ENCODE assay signal across 12 cellular contexts in genomic region chr17:75894049-75894742, GRCh38. TPM values are rescaled to one million over a fixed set of nuclear protein-coding genes. Genes with fewer than 3 reads are reported as not detected.
DNase-seq lines count a peak whose midpoint lies in the region; ATAC-seq, FAIRE-seq and TF ChIP-seq lines count a peak whose summit lies in the region.
"Had no signal": no experiment of that assay in that cellular context is flagged by ENCODE, and none has a peak within 500 bp of the region (broad histone marks: within the 10 kb centered on the region; RNA-seq: fewer than 3 reads in every experiment).

No MANE protein-coding gene starts in this region.

- no peak overlapping the region for H3K4me3 Mint-ChIP-seq in activated CD4-positive, alpha-beta memory T cell treated with anti-CD3 and anti-CD28 coated beads for 36 hours
- no peak overlapping the region for H3K4me3 Mint-ChIP-seq in activated CD4-positive, alpha-beta memory T cell treated with anti-CD3 and anti-CD28 coated beads, Interleukin-2, amount 10 ng/mL, durations not matched to agents 7 days and 5 days
- H3K4me3 Mint-ChIP-seq in activated CD8-positive, alpha-beta T cell treated with anti-CD3 and anti-CD28 coated beads, Interleukin-2, amount 10 ng/mL, durations not matched to agents 7 days and 5 days, result peak overlapping the region; percentile 44

- TF ChIP-seq CTCF in kidney (IDR thresholded peaks at IDR 0.05; ENCODE audit: borderline replicate concordance, extremely low read depth, insufficient read depth) (no peak), suprapubic skin (IDR thresholded peaks at IDR 0.05) (no peak)

- no peak for TF ChIP-seq EP300 in suprapubic skin (IDR thresholded peaks at IDR 0.05)

- intact Hi-C loops in activated CD4-positive, alpha-beta memory T cell treated with anti-CD3 and anti-CD28 coated beads for 36 hours (cut with micrococcal nuclease), result loop anchor here (2.0 kb wide), 1 partner anchor 29 kb away; no protein-coding TSS in a partner anchor
- intact Hi-C loops in kidney (cut with DNase I), result no loop called here

- H3K27me3 ChIP-seq in suprapubic skin, result no peaks in the 10 kb centered on the region
- H3K27me3 ChIP-seq: body of pancreas had no signal

- peaks cover 24% of the 10 kb centered on the region for H3K4me1 Mint-ChIP-seq in activated CD4-positive, alpha-beta memory T cell treated with anti-CD3 and anti-CD28 coated beads for 36 hours (ENCODE audit: low read depth)
- peaks cover 24% of the 10 kb centered on the region for H3K4me1 Mint-ChIP-seq in activated CD4-positive, alpha-beta memory T cell treated with anti-CD3 and anti-CD28 coated beads, Interleukin-2, amount 10 ng/mL, durations not matched to agents 7 days and 5 days
- peaks cover 28% of the 10 kb centered on the region for H3K4me1 Mint-ChIP-seq in activated CD8-positive, alpha-beta T cell treated with anti-CD3 and anti-CD28 coated beads, Interleukin-2, amount 10 ng/mL, durations not matched to agents 7 days and 5 days (ENCODE audit: low read depth)

- CTCF ChIA-PET in activated CD4-positive, alpha-beta memory T cell treated with anti-CD3 and anti-CD28 coated beads for 36 hours (lab: Charles Lee), result interaction anchor here (1.3 to 3.3 kb wide), 4 partner anchors 12 to 141 kb away, joined by 5 to 16 read pairs (median 10); partner anchors contain the start of genes MRPL38 and TRIM47
- CTCF ChIA-PET in activated CD4-positive, alpha-beta memory T cell treated with anti-CD3 and anti-CD28 coated beads, Interleukin-2, amount 10 ng/mL, durations not matched to agents 7 days and 5 days (lab: Charles Lee), result interaction anchor here (0.8 to 6.7 kb wide), 5 partner anchors 15 to 39 kb away, joined by 4 to 42 read pairs (median 10); partner anchors contain the start of genes TRIM47 and WBP2
- CTCF ChIA-PET in activated CD8-positive, alpha-beta T cell treated with anti-CD3 and anti-CD28 coated beads, Interleukin-2, amount 10 ng/mL, durations not matched to agents 7 days and 5 days (lab: Charles Lee), result interaction anchor here (0.8 to 5.8 kb wide), 2 partner anchors 17 to 32 kb away, joined by 3 to 80 read pairs; partner anchors contain the start of gene TRIM47

- TF ChIP-seq POLR2A in suprapubic skin (IDR thresholded peaks at IDR 0.05), result no peak

- H3K27ac ChIP-seq in kidney (ENCODE audit: low read depth in 2 of 2, low read length in 2 of 2), result no peak overlapping the region
- peak overlapping the region; percentile 88 for H3K27ac ChIP-seq in suprapubic skin

- FAIRE-seq in kidney (lab: Jason Lieb, UNC), result no peak
- FAIRE-seq: frontal cortex had no signal

- peak overlapping the region; percentile 18 for H3K27ac Mint-ChIP-seq in activated CD4-positive, alpha-beta memory T cell treated with anti-CD3 and anti-CD28 coated beads for 36 hours
- H3K27ac Mint-ChIP-seq in activated CD4-positive, alpha-beta memory T cell treated with anti-CD3 and anti-CD28 coated beads, Interleukin-2, amount 10 ng/mL, durations not matched to agents 7 days and 5 days, result no peak overlapping the region
- H3K27ac Mint-ChIP-seq in activated CD8-positive, alpha-beta T cell treated with anti-CD3 and anti-CD28 coated beads, Interleukin-2, amount 10 ng/mL, durations not matched to agents 7 days and 5 days, result peak overlapping the region; percentile 65

- H3K36me3 ChIP-seq in kidney (ENCODE audit: control insufficient read depth in 1 of 2, insufficient read depth in 2 of 2, low read length in 2 of 2), result peaks cover 6 to 9% of the 10 kb centered on the region in 2 donors
- peaks cover 45% of the 10 kb centered on the region for H3K36me3 ChIP-seq in suprapubic skin

- no peaks in the 10 kb centered on the region for H3K9me3 Mint-ChIP-seq in activated CD4-positive, alpha-beta memory T cell treated with anti-CD3 and anti-CD28 coated beads for 36 hours
- no peaks in the 10 kb centered on the region for H3K9me3 Mint-ChIP-seq in activated CD4-positive, alpha-beta memory T cell treated with anti-CD3 and anti-CD28 coated beads, Interleukin-2, amount 10 ng/mL, durations not matched to agents 7 days and 5 days
- H3K9me3 Mint-ChIP-seq in activated CD8-positive, alpha-beta T cell treated with anti-CD3 and anti-CD28 coated beads, Interleukin-2, amount 10 ng/mL, durations not matched to agents 7 days and 5 days (ENCODE audit: insufficient read depth), result no peaks in the 10 kb centered on the region

- H3K4me3 ChIP-seq in kidney (ENCODE audit: low read length in 2 of 2) (no peak overlapping the region), suprapubic skin (no peak overlapping the region)
- H3K4me3 ChIP-seq: body of pancreas had no signal

- peaks cover 9 to 20% of the 10 kb centered on the region in 2 donors for H3K4me1 ChIP-seq in kidney (ENCODE audit: control insufficient read depth in 1 of 2, insufficient read depth in 1 of 2, low read depth in 1 of 2, low read length in 2 of 2)
- peaks cover 43% of the 10 kb centered on the region for H3K4me1 ChIP-seq in suprapubic skin

- DNase-seq in activated CD4-positive, alpha-beta memory T cell treated with anti-CD3 and anti-CD28 coated beads for 36 hours, result no peak
- no peak for DNase-seq in activated CD4-positive, alpha-beta memory T cell treated with anti-CD3 and anti-CD28 coated beads, Interleukin-2, amount 10 ng/mL, durations not matched to agents 7 days and 5 days
- no peak for DNase-seq in activated CD8-positive, alpha-beta T cell treated with anti-CD3 and anti-CD28 coated beads, Interleukin-2, amount 10 ng/mL, durations not matched to agents 7 days and 5 days
- DNase-seq in kidney, result peak; percentile 76
- no peak for DNase-seq in suprapubic skin (ENCODE audit: low spot score in 2 of 2)
- no peak for DNase-seq in HCEC 1CT
- no peak for DNase-seq in 8988T
- DNase-seq: body of pancreas; midbrain; NK-92 treated with Interleukin-12 subunit alpha and Interleukin-12 subunit beta, amount 100 ng/mL, for 24 hours had no signal

- POLR2A ChIA-PET in activated CD4-positive, alpha-beta memory T cell treated with anti-CD3 and anti-CD28 coated beads for 36 hours (lab: Charles Lee), result no interaction called here
- POLR2A ChIA-PET in activated CD4-positive, alpha-beta memory T cell treated with anti-CD3 and anti-CD28 coated beads, Interleukin-2, amount 10 ng/mL, durations not matched to agents 7 days and 5 days (lab: Charles Lee), result interaction anchor here (1.2 to 8.4 kb wide), 3 partner anchors 9 to 39 kb away, joined by 5 to 151 read pairs (median 50); partner anchors contain the start of genes TRIM47 and WBP2
- POLR2A ChIA-PET in activated CD8-positive, alpha-beta T cell treated with anti-CD3 and anti-CD28 coated beads, Interleukin-2, amount 10 ng/mL, durations not matched to agents 7 days and 5 days (lab: Charles Lee), result interaction anchor here (0.5 to 1.1 kb wide), 2 partner anchors 118 to 1348 kb away, joined by 3 to 4 read pairs; partner anchors contain the start of gene CD300C

- peaks cover 7% of the 10 kb centered on the region for H3K36me3 Mint-ChIP-seq in activated CD4-positive, alpha-beta memory T cell treated with anti-CD3 and anti-CD28 coated beads for 36 hours
- H3K36me3 Mint-ChIP-seq in activated CD4-positive, alpha-beta memory T cell treated with anti-CD3 and anti-CD28 coated beads, Interleukin-2, amount 10 ng/mL, durations not matched to agents 7 days and 5 days (ENCODE audit: low read depth), result peaks cover 16% of the 10 kb centered on the region
- H3K36me3 Mint-ChIP-seq in activated CD8-positive, alpha-beta T cell treated with anti-CD3 and anti-CD28 coated beads, Interleukin-2, amount 10 ng/mL, durations not matched to agents 7 days and 5 days (ENCODE audit: low read depth), result peaks cover 37% of the 10 kb centered on the region

- H3K9me3 ChIP-seq in kidney (ENCODE audit: control insufficient read depth in 1 of 2, low read length in 2 of 2) (no peaks in the 10 kb centered on the region), suprapubic skin (no peaks in the 10 kb centered on the region)
- H3K9me3 ChIP-seq: body of pancreas had no signal

- no peak for ATAC-seq in activated CD8-positive, alpha-beta T cell treated with anti-CD3 and anti-CD28 coated beads, Interleukin-2, amount 10 ng/mL, durations not matched to agents 7 days and 5 days
- no peak for ATAC-seq in GM18502 (IDR thresholded peaks at IDR 0.05; ENCODE audit: poor library complexity, unreplicated experiment)
- ATAC-seq: body of pancreas had no signal

- no peaks in the 10 kb centered on the region for H3K27me3 Mint-ChIP-seq in activated CD4-positive, alpha-beta memory T cell treated with anti-CD3 and anti-CD28 coated beads for 36 hours
- no peaks in the 10 kb centered on the region for H3K27me3 Mint-ChIP-seq in activated CD4-positive, alpha-beta memory T cell treated with anti-CD3 and anti-CD28 coated beads, Interleukin-2, amount 10 ng/mL, durations not matched to agents 7 days and 5 days
- no peaks in the 10 kb centered on the region for H3K27me3 Mint-ChIP-seq in activated CD8-positive, alpha-beta T cell treated with anti-CD3 and anti-CD28 coated beads, Interleukin-2, amount 10 ng/mL, durations not matched to agents 7 days and 5 days (ENCODE audit: low read depth)

- H3K9ac ChIP-seq in kidney (ENCODE audit: low read length in 2 of 2), result no peak overlapping the region

- 70% methylated on average over 22 of the region's 22 CpGs for WGBS in suprapubic skin

RNA-seq across cellular contexts. Expression of gene TRIM65, which starts 2.6 kb away (rescaled TPM):
- 10 to 100 TPM; 27.5 to 28.2 TPM for total RNA-seq in activated CD4-positive, alpha-beta memory T cell treated with anti-CD3 and anti-CD28 coated beads for 36 hours
- total RNA-seq in activated CD4-positive, alpha-beta memory T cell treated with anti-CD3 and anti-CD28 coated beads, Interleukin-2, amount 10 ng/mL, durations not matched to agents 7 days and 5 days, result 10 to 100 TPM; 24.9 to 26.1 TPM
- 10 to 100 TPM; 35.8 to 37.3 TPM for total RNA-seq in activated CD8-positive, alpha-beta T cell treated with anti-CD3 and anti-CD28 coated beads, Interleukin-2, amount 10 ng/mL, durations not matched to agents 7 days and 5 days
- total RNA-seq in kidney (23.6 TPM), suprapubic skin (10 to 100 TPM; 22.5 to 44.6 (median 32.1) TPM)
- 11.5 TPM for polyA plus RNA-seq in kidney (ENCODE audit: insufficient read depth, low read depth, low replicate concordance)

RNA-seq across cellular contexts. Expression of gene MRPL38, which starts 10.5 kb away (rescaled TPM):
- 100 to 1,000 TPM; 108 TPM for total RNA-seq in activated CD4-positive, alpha-beta memory T cell treated with anti-CD3 and anti-CD28 coated beads for 36 hours
- total RNA-seq in activated CD4-positive, alpha-beta memory T cell treated with anti-CD3 and anti-CD28 coated beads, Interleukin-2, amount 10 ng/mL, durations not matched to agents 7 days and 5 days, result 10 to 100 TPM; 79.9 to 85.0 TPM
- total RNA-seq in activated CD8-positive, alpha-beta T cell treated with anti-CD3 and anti-CD28 coated beads, Interleukin-2, amount 10 ng/mL, durations not matched to agents 7 days and 5 days, result 100 to 1,000 TPM in 1 of 2 experiments, 10 to 100 TPM in 1; 89.0 to 113 TPM
- total RNA-seq in kidney, result 89.8 TPM
- 114 TPM for polyA plus RNA-seq in kidney (ENCODE audit: insufficient read depth, low read depth, low replicate concordance)
- 100 to 1,000 TPM in 1 of 4 donors, 10 to 100 TPM in 3; 41.7 to 113 (median 50.2) TPM for total RNA-seq in suprapubic skin

RNA-seq across cellular contexts. Expression of gene TRIM47, which starts 15.8 kb away (rescaled TPM):
- 10 to 100 TPM; 18.5 to 19.5 TPM for total RNA-seq in activated CD4-positive, alpha-beta memory T cell treated with anti-CD3 and anti-CD28 coated beads for 36 hours
- total RNA-seq in activated CD4-positive, alpha-beta memory T cell treated with anti-CD3 and anti-CD28 coated beads, Interleukin-2, amount 10 ng/mL, durations not matched to agents 7 days and 5 days, result 10 to 100 TPM; 31.9 to 33.8 TPM
- total RNA-seq in activated CD8-positive, alpha-beta T cell treated with anti-CD3 and anti-CD28 coated beads, Interleukin-2, amount 10 ng/mL, durations not matched to agents 7 days and 5 days, result 10 to 100 TPM; 31.4 to 36.8 TPM
- total RNA-seq in kidney (118 TPM), suprapubic skin (10 to 100 TPM; 22.8 to 43.1 (median 27.7) TPM)
- polyA plus RNA-seq in kidney (ENCODE audit: insufficient read depth, low read depth, low replicate concordance), result 95.0 TPM

RNA-seq across cellular contexts. Expression of gene WBP2, which starts 39.1 kb away (rescaled TPM):
- total RNA-seq in activated CD4-positive, alpha-beta memory T cell treated with anti-CD3 and anti-CD28 coated beads for 36 hours, result 10 to 100 TPM; 79.1 to 80.6 TPM
- 100 to 1,000 TPM; 107 to 114 TPM for total RNA-seq in activated CD4-positive, alpha-beta memory T cell treated with anti-CD3 and anti-CD28 coated beads, Interleukin-2, amount 10 ng/mL, durations not matched to agents 7 days and 5 days
- total RNA-seq in activated CD8-positive, alpha-beta T cell treated with anti-CD3 and anti-CD28 coated beads, Interleukin-2, amount 10 ng/mL, durations not matched to agents 7 days and 5 days, result 10 to 100 TPM; 64.3 to 68.6 TPM
- total RNA-seq in kidney, result 135 TPM
- polyA plus RNA-seq in kidney (ENCODE audit: insufficient read depth, low read depth, low replicate concordance), result 151 TPM
- total RNA-seq in suprapubic skin, result 10 to 100 TPM; 64.9 to 99.4 (median 76.9) TPM

RNA-seq across cellular contexts. Expression of gene FBF1, which starts 46.6 kb away (rescaled TPM):
- total RNA-seq in activated CD4-positive, alpha-beta memory T cell treated with anti-CD3 and anti-CD28 coated beads for 36 hours, result 10 to 100 TPM; 17.2 to 18.1 TPM
- total RNA-seq in activated CD4-positive, alpha-beta memory T cell treated with anti-CD3 and anti-CD28 coated beads, Interleukin-2, amount 10 ng/mL, durations not matched to agents 7 days and 5 days, result 10 to 100 TPM; 19.8 to 21.1 TPM
- 10 to 100 TPM; 23.4 to 24.5 TPM for total RNA-seq in activated CD8-positive, alpha-beta T cell treated with anti-CD3 and anti-CD28 coated beads, Interleukin-2, amount 10 ng/mL, durations not matched to agents 7 days and 5 days
- total RNA-seq in kidney (11.5 TPM), suprapubic skin (10 to 100 TPM; 17.8 to 57.5 (median 27.9) TPM)
- polyA plus RNA-seq in kidney (ENCODE audit: insufficient read depth, low read depth, low replicate concordance), result 5.7 TPM
